Comparison of ENCODE assay signal across 2 cellular contexts in genomic region chr20:58392286-58392685, GRCh38.
TF ChIP-seq lines count a peak whose summit lies in the region.

No MANE protein-coding gene starts in this region.

TF ChIP-seq in GM12878, 131 proteins besides CTCF, POLR2A, EP300 and RAD21:
- TF ChIP-seq MXI1 (IDR thresholded peaks at IDR 0.05; ENCODE audit: low read depth, low read length) (no peak), ATF7 (IDR thresholded peaks at IDR 0.05; ENCODE audit: low read depth) (peak; percentile 79)

TF ChIP-seq in GM23338, 12 proteins besides CTCF, POLR2A, EP300 and RAD21:
- TF ChIP-seq EZH2phosphoT487 (IDR thresholded peaks at IDR 0.05; ENCODE audit: unreplicated experiment): no peak
- TF ChIP-seq ZNF114 (CRISPR knock-in tag; IDR thresholded peaks at IDR 0.05): no peak
- no peak for TF ChIP-seq JUNB (IDR thresholded peaks at IDR 0.05; ENCODE audit: unreplicated experiment)
- TF ChIP-seq EZH2 (IDR thresholded peaks at IDR 0.05; ENCODE audit: low read depth, unreplicated experiment): no peak
- TF ChIP-seq ZNF331 (CRISPR knock-in tag; IDR thresholded peaks at IDR 0.05; ENCODE audit: low read depth): no peak
- no peak for TF ChIP-seq NANOG (IDR thresholded peaks at IDR 0.05; ENCODE audit: borderline replicate concordance)
- no peak for TF ChIP-seq ETS1 (IDR thresholded peaks at IDR 0.05)
- no peak for TF ChIP-seq CREB1 (CRISPR knock-in tag; IDR thresholded peaks at IDR 0.05; ENCODE audit: low read depth)
- TF ChIP-seq REST (IDR thresholded peaks at IDR 0.05; ENCODE audit: unreplicated experiment): no peak
- no peak for TF ChIP-seq STAT1 (IDR thresholded peaks at IDR 0.05; ENCODE audit: unreplicated experiment)
- no peak for TF ChIP-seq ZNF462 (CRISPR knock-in tag; IDR thresholded peaks at IDR 0.05)
- TF ChIP-seq POLR2AphosphoS5 (IDR thresholded peaks at IDR 0.05; ENCODE audit: low read depth): no peak
TF ChIP-seq in GM23338: peak in this region for 0.
